29 cellular contexts compared by ENCODE assay signal in the genomic region with DNA sequence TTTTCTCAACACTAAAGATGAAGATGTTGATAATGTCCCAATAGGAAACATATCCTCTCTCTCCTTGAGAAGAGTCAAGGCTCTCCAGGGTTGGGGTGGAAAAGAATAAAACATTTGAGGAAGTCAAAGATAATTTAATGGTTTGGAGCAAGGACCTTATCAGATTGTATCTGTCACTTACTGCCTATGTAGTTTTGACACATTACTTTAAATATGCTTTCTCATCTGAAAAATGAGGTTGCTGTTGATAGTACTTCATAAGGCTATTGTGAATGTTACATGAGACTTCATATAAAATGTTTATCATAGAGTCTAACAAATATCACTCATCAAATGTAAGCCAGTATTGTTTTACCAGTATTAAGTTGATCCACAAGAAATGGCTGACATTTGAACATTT. TPM values are rescaled to one million over a fixed set of nuclear protein-coding genes. Genes with fewer than 3 reads are reported as not detected.
"Had no signal": no experiment of that assay in that cellular context is flagged by ENCODE, and none has a peak within 500 bp of the region (broad histone marks: within the 10 kb centered on the region; RNA-seq: fewer than 3 reads in every experiment).

No MANE protein-coding gene starts in this region.

- H3K9me3 ChIP-seq: ovary, psoas muscle, right lobe of liver, sigmoid colon, stomach, thoracic aorta, thyroid gland, tibial nerve, upper lobe of left lung, vagina had no signal

- H3K4me2 ChIP-seq: neural progenitor cell had no signal

- FAIRE-seq: small intestine, urothelium cell line had no signal

- DNase-seq: natural killer cell; occipital lobe; ovary; posterior cingulate gyrus; psoas muscle; right cardiac atrium; right lobe of liver; sigmoid colon; small intestine; stimulated activated CD4-positive, alpha-beta T cell treated with anti-CD3 and anti-CD28 coated beads, Interleukin-15, amount 100 ng/mL, for 24 hours; stimulated activated CD4-positive, alpha-beta T cell treated with anti-CD3 and anti-CD28 coated beads, Interleukin-2, amount 100 ng/mL, for 24 hours; stimulated activated CD4-positive, alpha-beta T cell treated with anti-CD3 and anti-CD28 coated beads, Interleukin-2, amount 100 ng/mL, for 48 hours; stimulated activated CD4-positive, alpha-beta T cell treated with anti-CD3 and anti-CD28 coated beads, Interleukin-4, amount 100 ng/mL, for 24 hours; stimulated activated naive B cell treated with anti-CD40 and anti-IgM and Interleukin-4, amounts not matched to agents 10 μg/mL and 1 μg/mL and 100 μg/mL, for 72 hours; stimulated activated naive CD4-positive, alpha-beta T cell treated with Interleukin-2 at 50 U/mL for 16 hours; stomach; thyroid gland; trophoblast cell had no signal

- H3K4me3 ChIP-seq: neural progenitor cell, ovary, psoas muscle, right lobe of liver, sigmoid colon, stomach, thoracic aorta, thyroid gland, tibial nerve, upper lobe of left lung, vagina had no signal

- H2AFZ ChIP-seq: neural progenitor cell, parathyroid adenoma had no signal

- H3K27me3 ChIP-seq: neural progenitor cell, ovary, right lobe of liver, sigmoid colon, stomach, thyroid gland, tibial nerve, upper lobe of left lung, vagina had no signal

- H3K79me2 ChIP-seq: parathyroid adenoma had no signal

- ATAC-seq: natural killer cell; psoas muscle; right cardiac atrium; right lobe of liver; stimulated activated effector memory CD8-positive, alpha-beta T cell treated with anti-CD3 and anti-CD28 coated beads, Interleukin-12 subunit alpha, Interleukin-12 subunit beta, amount 100 ng/mL, for 72 hours; stimulated activated naive B cell treated with anti-CD40 and anti-IgM and Interleukin-4, amounts not matched to agents 10 μg/mL and 1 μg/mL and 100 μg/mL, for 72 hours had no signal

- H3K27ac ChIP-seq: neural progenitor cell, ovary, parathyroid adenoma, psoas muscle, right lobe of liver, sigmoid colon, stomach, thoracic aorta, thyroid gland, tibial nerve, upper lobe of left lung, vagina had no signal

- H3K4me1 ChIP-seq: neural progenitor cell, parathyroid adenoma, psoas muscle, sigmoid colon, stomach, thyroid gland, tibial nerve, upper lobe of left lung, vagina had no signal

- H3K36me3 ChIP-seq: neural progenitor cell, ovary, right lobe of liver, sigmoid colon, stomach, thoracic aorta, thyroid gland, tibial nerve, upper lobe of left lung, vagina had no signal

- H3K9ac ChIP-seq: neural progenitor cell, parathyroid adenoma had no signal

RNA-seq across cellular contexts. Expression of gene BAAT, which starts 48.7 kb away (rescaled TPM):
- total RNA-seq: natural killer cell, progenitor cell of endocrine pancreas, sigmoid colon, subcutaneous adipose tissue, thyroid gland, tibial nerve, ureter, vagina had no signal
- polyA plus RNA-seq: ovary, stomach had no signal
